In genomic region chr10:91924212-91925021, GRCh38 we compare ENCODE assay signal across 1 cellular context.
TF ChIP-seq lines count a peak whose summit lies in the region.

No MANE protein-coding gene starts in this region.

TF ChIP-seq in GM12878, 131 proteins besides CTCF, POLR2A, EP300 and RAD21 (continues in another document):
- TF ChIP-seq ZBTB11 (CRISPR knock-in tag; IDR thresholded peaks at IDR 0.05) (no peak), ZNF622 (IDR thresholded peaks at IDR 0.05) (no peak), ASH2L (IDR thresholded peaks at IDR 0.05; ENCODE audit: borderline replicate concordance, low read depth) (no peak), IKZF1 (conservative IDR thresholded peaks at IDR 0.05) (no peak), RUNX3 (IDR thresholded peaks at IDR 0.05; ENCODE audit: low read length) (no peak), POU2F2 (IDR thresholded peaks at IDR 0.05; ENCODE audit: borderline replicate concordance, low read depth, low read length) (no peak), NFXL1 (IDR thresholded peaks at IDR 0.05; ENCODE audit: borderline replicate concordance) (no peak), PML (IDR thresholded peaks at IDR 0.05; ENCODE audit: low read length) (no peak), CBX5 (IDR thresholded peaks at IDR 0.05; ENCODE audit: low read depth) (no peak), ATF2 (IDR thresholded peaks at IDR 0.05; ENCODE audit: low read length) (no peak), TCF12 (IDR thresholded peaks at IDR 0.05; ENCODE audit: low read depth, low read length) (no peak), LARP7 (IDR thresholded peaks at IDR 0.05) (no peak), MLLT1 (IDR thresholded peaks at IDR 0.05) (0 out of 2 replicates have a peak, but pooled peaks have one; percentile 20), EED (IDR thresholded peaks at IDR 0.05; ENCODE audit: low read depth) (no peak), ELK1 (IDR thresholded peaks at IDR 0.05; ENCODE audit: low read depth, low read length) (no peak), IRF3 (IDR thresholded peaks at IDR 0.05) (no peak), PKNOX1 (IDR thresholded peaks at IDR 0.05) (no peak), CBFB (IDR thresholded peaks at IDR 0.05; ENCODE audit: low read depth) (no peak), KAT2A (conservative IDR thresholded peaks at IDR 0.05; ENCODE audit: control insufficient read depth, low read depth, low read length) (no peak), JUNB (IDR thresholded peaks at IDR 0.05) (peak; percentile 47), EZH2 (IDR thresholded peaks at IDR 0.05; ENCODE audit: borderline replicate concordance, control insufficient read depth, low read depth, low read length) (no peak), ETV6 (conservative IDR thresholded peaks at IDR 0.05 in 1 of 2, IDR thresholded peaks at IDR 0.05 in 1 of 2; ENCODE audit: borderline replicate concordance in 1 of 2, low read depth in 1 of 2) (no peak), RFX5 (IDR thresholded peaks at IDR 0.05; ENCODE audit: low read depth, low read length) (no peak), CHD1 (IDR thresholded peaks at IDR 0.05; ENCODE audit: low read depth, low read length) (peak; percentile 66; the same call in 1 of the 2 replicates), IKZF2 (IDR thresholded peaks at IDR 0.05) (peak; percentile 55 to 60; a peak in 2 of 4 replicates), SMARCA5 (IDR thresholded peaks at IDR 0.05) (no peak), FOXK2 (IDR thresholded peaks at IDR 0.05) (no peak), STAT1 (conservative IDR thresholded peaks at IDR 0.05) (no peak), PAX5 (IDR thresholded peaks at IDR 0.05; ENCODE audit: borderline replicate concordance, low read depth, low read length) (no peak), STAT3 (IDR thresholded peaks at IDR 0.05; ENCODE audit: low read depth, low read length) (no peak), YBX1 (IDR thresholded peaks at IDR 0.05) (no peak), ZNF384 (IDR thresholded peaks at IDR 0.05; ENCODE audit: borderline replicate concordance, low read depth, low read length) (no peak), CEBPZ (IDR thresholded peaks at IDR 0.05; ENCODE audit: low read depth, low read length) (no peak), HDAC2 (IDR thresholded peaks at IDR 0.05) (no peak), BCL3 (IDR thresholded peaks at IDR 0.05; ENCODE audit: borderline replicate concordance, insufficient read depth, low read depth, low read length, poor library complexity, severe bottlenecking) (no peak), CHD4 (IDR thresholded peaks at IDR 0.05) (no peak), ZNF687 (IDR thresholded peaks at IDR 0.05) (no peak), HCFC1 (IDR thresholded peaks at IDR 0.05; ENCODE audit: low read length) (no peak), MEF2B (IDR thresholded peaks at IDR 0.05; ENCODE audit: partially characterized antibody, poor library complexity, severe bottlenecking) (no peak), ZBED1 (IDR thresholded peaks at IDR 0.05; ENCODE audit: borderline replicate concordance) (no peak), RELA (IDR thresholded peaks at IDR 0.05; ENCODE audit: borderline replicate concordance, partially characterized antibody) (no peak), CREM (IDR thresholded peaks at IDR 0.05; ENCODE audit: low read depth) (no peak), HSF1 (IDR thresholded peaks at IDR 0.05; ENCODE audit: low read depth, low read length) (no peak), MYB (IDR thresholded peaks at IDR 0.05; ENCODE audit: borderline replicate concordance, low read depth, low read length) (no peak), YY1 (IDR thresholded peaks at IDR 0.05; ENCODE audit: low read depth, low read length) (peak; percentile 1; the same call in 1 of the 2 replicates)
